In the genomic region with DNA sequence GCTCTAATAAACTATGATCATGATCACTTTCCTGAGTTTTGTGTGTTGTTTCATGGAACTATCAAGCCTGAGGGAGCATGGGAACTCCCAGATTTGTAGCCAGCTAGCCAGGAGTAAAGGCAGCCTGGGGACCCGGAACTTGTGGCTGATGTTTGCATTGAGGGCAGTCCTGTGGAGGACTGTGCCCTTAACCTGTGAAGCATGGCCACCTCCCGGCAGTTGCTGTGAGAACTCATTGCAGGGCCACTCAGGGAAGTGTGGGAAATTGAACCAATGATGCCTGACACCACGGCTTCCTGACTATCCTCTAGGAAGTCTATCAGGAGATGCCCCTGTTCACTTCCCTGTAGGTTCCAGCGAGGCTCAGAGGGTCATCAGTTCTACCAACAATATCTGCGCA, we compare ENCODE assay signal across 19 cellular contexts.
DNase-seq lines count a peak whose midpoint lies in the region; ATAC-seq and TF ChIP-seq lines count a peak whose summit lies in the region.
"Had no signal": no experiment of that assay in that cellular context is flagged by ENCODE, and none has a peak within 500 bp of the region (broad histone marks: within the 10 kb centered on the region; RNA-seq: fewer than 3 reads in every experiment).

No MANE protein-coding gene starts in this region.

- no peak overlapping the region for H3K4me2 ChIP-seq in OCI-LY3 (ENCODE audit: low read length)

- no peaks in the 10 kb centered on the region for H3K36me3 ChIP-seq in OCI-LY3 (replicated peaks; ENCODE audit: low read depth, low read length)
- no peaks in the 10 kb centered on the region for H3K36me3 ChIP-seq in colonic mucosa
- H3K36me3 ChIP-seq in muscle layer of duodenum (ENCODE audit: control insufficient read depth in 1 of 2, insufficient read depth in 2 of 2, low read length in 2 of 2) = no peaks in the 10 kb centered on the region

- no peaks in the 10 kb centered on the region for H3K79me2 ChIP-seq in OCI-LY3 (ENCODE audit: low read length)

- no peaks in the 10 kb centered on the region for H4K20me1 ChIP-seq in OCI-LY3 (ENCODE audit: insufficient read depth, low read length)

- peak overlapping the region; percentile 12; the same call in 1 of the 2 replicates for H2AFZ ChIP-seq in OCI-LY3 (ENCODE audit: low read depth, low read length)

- ATAC-seq in HG02970 (IDR thresholded peaks at IDR 0.05; ENCODE audit: low FRiP score, unreplicated experiment) (no peak), GM21723 (IDR thresholded peaks at IDR 0.05; ENCODE audit: unreplicated experiment) (no peak)
- ATAC-seq: activated CD4-positive, alpha-beta T cell treated with anti-CD3 and anti-CD28 coated beads for 36 hours; stimulated activated memory B cell treated with anti-CD40 and anti-IgM and Interleukin-4, amounts not matched to agents 10 μg/mL and 1 μg/mL and 100 μg/mL, for 72 hours had no signal

- TF ChIP-seq CTCF in OCI-LY3 (IDR thresholded peaks at IDR 0.05; ENCODE audit: low read depth, low read length) = no peak
- no peak for TF ChIP-seq CTCF in colonic mucosa (IDR thresholded peaks at IDR 0.05)

- H3K4me3 ChIP-seq in OCI-LY3 (ENCODE audit: low read length) = no peak overlapping the region
- no peak overlapping the region for H3K4me3 ChIP-seq in colonic mucosa
- no peak overlapping the region for H3K4me3 ChIP-seq in muscle layer of duodenum (ENCODE audit: low read depth in 1 of 2, low read length in 2 of 2)

- H3K27me3 ChIP-seq in OCI-LY3 (ENCODE audit: low read depth, low read length) (no peaks in the 10 kb centered on the region), colonic mucosa (no peaks in the 10 kb centered on the region), muscle layer of duodenum (ENCODE audit: low read depth, low read length) (no peaks in the 10 kb centered on the region)

- H3K9me3 ChIP-seq in OCI-LY3 (ENCODE audit: insufficient read depth, low read length) = peaks cover 1% of the 10 kb centered on the region; the same call in 1 of the 2 replicates
- H3K9me3 ChIP-seq in colonic mucosa = no peaks in the 10 kb centered on the region
- no peaks in the 10 kb centered on the region for H3K9me3 ChIP-seq in muscle layer of duodenum (ENCODE audit: control insufficient read depth in 1 of 2, low read length in 2 of 2)

- intact Hi-C loops in colonic mucosa (cut with DNase I) = no loop called here

- H3K27ac ChIP-seq in OCI-LY3 (ENCODE audit: low read length) = no peak overlapping the region
- peak overlapping the region; percentile 53 for H3K27ac ChIP-seq in colonic mucosa
- H3K27ac ChIP-seq in muscle layer of duodenum (ENCODE audit: low read length) = peak overlapping the region; percentile 39
- H3K27ac ChIP-seq in temporal lobe (ENCODE audit: low read depth, low read length) = peak overlapping the region; percentile 94
- H3K27ac ChIP-seq: C4-2B had no signal

- H3K4me1 ChIP-seq in OCI-LY3 (ENCODE audit: low read length) (no peaks in the 10 kb centered on the region; the same call in 1 of the 2 replicates), colonic mucosa (no peaks in the 10 kb centered on the region), muscle layer of duodenum (ENCODE audit: control insufficient read depth in 1 of 2, insufficient read depth in 2 of 2, low read length in 2 of 2) (peaks cover 2 to 10% of the 10 kb centered on the region in 2 donors)

- no peak for DNase-seq in colonic mucosa
- DNase-seq in NCI-H128 (lab: John Stamatoyannopoulos, UW; ENCODE audit: unreplicated experiment) = no peak
- DNase-seq in NCI-H774 (lab: John Stamatoyannopoulos, UW) = no peak
- DNase-seq: activated CD4-positive, alpha-beta T cell treated with anti-CD3 and anti-CD28 coated beads for 36 hours; EL; endodermal cell; Kasumi-1; left cardiac atrium; NCI-H1694 treated with DMSO at 0.1 percent for 48 hours; NCI-H2227 treated with DMSO at 0.1 percent for 48 hours; NCI-H82; SIG-M5 had no signal

- H3K9ac ChIP-seq in OCI-LY3 (ENCODE audit: low read length) (no peak overlapping the region), colonic mucosa (ENCODE audit: low read depth in 2 of 2, low read length in 2 of 2) (no peak overlapping the region)
